ENCODE assay signal across 8 cellular contexts in genomic region chr20:7285918-7286556, GRCh38.
DNase-seq lines count a peak whose midpoint lies in the region; ATAC-seq and TF ChIP-seq lines count a peak whose summit lies in the region.

No MANE protein-coding gene starts in this region.

- H3K36me3 Mint-ChIP-seq in osteocyte (ENCODE audit: unreplicated experiment), result no peaks in the 10 kb centered on the region

- no peak overlapping the region for H3K27ac Mint-ChIP-seq in osteocyte (ENCODE audit: unreplicated experiment)

- peak; percentile 46 for DNase-seq in AG09309 (ENCODE audit: low read depth)
- peak; percentile 12 for DNase-seq in GM13976 (ENCODE audit: low spot score)
- DNase-seq in NCI-H2171 treated with DMSO at 0.1 percent for 48 hours (lab: John Stamatoyannopoulos, UW), result peak; percentile 85
- DNase-seq in foreskin melanocyte, result peak; percentile 60
- DNase-seq in osteocyte (ENCODE audit: extremely low spot score, unreplicated experiment), result peak; percentile 86
- no peak for DNase-seq in cortex of kidney (lab: John Stamatoyannopoulos, UW)

- no peaks in the 10 kb centered on the region for H3K9me3 Mint-ChIP-seq in osteocyte (ENCODE audit: unreplicated experiment)

- peaks cover 14% of the 10 kb centered on the region for H3K27me3 Mint-ChIP-seq in osteocyte (ENCODE audit: unreplicated experiment)

- ATAC-seq in HG03095 (IDR thresholded peaks at IDR 0.05; ENCODE audit: unreplicated experiment), result peak; percentile 78

- TF ChIP-seq CTCF in AG09309 (IDR thresholded peaks at IDR 0.05; ENCODE audit: control insufficient read depth, insufficient read depth, low read depth, low read length, missing control alignments) (peak; percentile 88), GM13976 (IDR thresholded peaks at IDR 0.05; ENCODE audit: borderline replicate concordance, control extremely low read depth, extremely low read depth, insufficient read depth, missing control alignments) (peak; percentile 75), WI38 (IDR thresholded peaks at IDR 0.05; ENCODE audit: low read depth, low read length) (peak; percentile 87), osteocyte (IDR thresholded peaks at IDR 0.05) (peak; percentile 92)

- no peak overlapping the region for H3K4me3 Mint-ChIP-seq in osteocyte (ENCODE audit: unreplicated experiment)

- in situ Hi-C loops in GM13976 (cut with MboI; ENCODE audit: low sequenced_read_pairs, unreplicated experiment), result no loop called here

- H3K4me3 ChIP-seq in AG09309 (ENCODE audit: control insufficient read depth, low read depth, low read length) (no peak overlapping the region), WI38 (ENCODE audit: low read depth, low read length) (no peak overlapping the region)

- H3K4me1 Mint-ChIP-seq in osteocyte (ENCODE audit: unreplicated experiment), result no peaks in the 10 kb centered on the region
